In the genomic region with DNA sequence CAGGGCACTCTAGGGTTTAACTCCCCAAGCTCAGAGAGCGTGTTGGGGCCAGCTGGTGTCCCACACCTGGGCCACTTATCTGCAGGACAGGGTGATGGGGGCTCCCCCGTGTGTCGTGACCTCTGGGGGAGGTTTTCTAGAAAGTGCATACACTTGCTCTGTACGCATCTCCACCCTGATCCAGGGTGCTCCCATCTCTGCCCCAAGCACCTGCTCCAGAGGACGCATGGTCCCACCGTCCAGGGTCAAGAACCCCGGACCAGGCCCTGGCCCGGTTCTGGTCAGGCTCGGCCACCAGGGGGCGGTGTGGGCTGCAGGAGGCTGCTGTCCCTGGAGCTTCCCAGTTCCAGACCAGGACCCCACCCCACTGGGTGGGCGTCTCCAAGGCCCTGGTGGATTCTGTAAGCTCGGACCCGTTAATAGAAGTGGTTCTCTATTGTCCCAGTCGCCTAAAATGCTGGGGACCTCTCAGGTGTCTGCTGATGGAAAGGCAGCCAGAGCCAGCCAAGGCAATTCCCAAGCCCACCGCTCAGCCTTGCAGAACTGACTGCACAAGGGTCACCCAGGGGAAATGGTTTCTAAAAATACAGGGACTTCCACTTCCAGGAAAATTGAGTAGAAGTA, we compare ENCODE assay signal across 9 cellular contexts. TPM values are rescaled to one million over a fixed set of nuclear protein-coding genes. Genes with fewer than 3 reads are reported as not detected.
A peak's percentile ranks its signal among the peaks of the same experiment; 100 is the strongest.
DNase-seq lines count a peak whose midpoint lies in the region; ATAC-seq, FAIRE-seq and TF ChIP-seq lines count a peak whose summit lies in the region.
"Had no signal": no experiment of that assay in that cellular context is flagged by ENCODE, and none has a peak within 500 bp of the region (broad histone marks: within the 10 kb centered on the region; RNA-seq: fewer than 3 reads in every experiment).

No MANE protein-coding gene starts in this region.

- H3K18ac ChIP-seq in neuronal stem cell (ENCODE audit: low read length), result peak overlapping the region; percentile 78

- CTCF ChIA-PET in HEK293T (lab: Yijun Ruan, JAX), result interaction anchor here (0.6 to 2.4 kb wide), 11 partner anchors 10 to 51 kb away, joined by 3 to 24 read pairs (median 5); a partner anchor contains a TSS
- CTCF ChIA-PET in endothelial cell of umbilical vein (lab: Charles Lee), result interaction anchor here (0.7 to 3.4 kb wide), 24 partner anchors 10 to 275 kb away, joined by 3 to 18 read pairs (median 4); a partner anchor contains a TSS

- DNase-seq in HEK293T (ENCODE audit: extremely low spot score) (peak; percentile 77), endothelial cell of umbilical vein (ENCODE audit: low read depth, low spot score) (peak; percentile 13), neuronal stem cell (ENCODE audit: low spot score) (no peak), NCI-H2081 treated with DMSO at 0.1 percent for 48 hours (lab: John Stamatoyannopoulos, UW) (no peak), NCI-H128 (lab: John Stamatoyannopoulos, UW; ENCODE audit: unreplicated experiment) (no peak), putamen (ENCODE audit: low spot score) (no peak)
- peak; percentile 37 to 44 for DNase-seq in activated CD4-positive, alpha-beta T cell treated with anti-CD3 and anti-CD28 coated beads, Interleukin-2, amount 50 U/mL, for 4 hours

- no peak overlapping the region for H3K4ac ChIP-seq in neuronal stem cell (ENCODE audit: low read length)

- H3K14ac ChIP-seq in neuronal stem cell (ENCODE audit: low read length), result no peak overlapping the region

- H3K4me3 ChIP-seq in endothelial cell of umbilical vein (replicated peaks in 1 of 3; ENCODE audit: insufficient read depth in 1 of 3, low read depth in 1 of 3, low read length in 3 of 3) (no peak overlapping the region), neuronal stem cell (ENCODE audit: low read length in 2 of 2) (no peak overlapping the region)

- POLR2A ChIA-PET in HEK293T (lab: Yijun Ruan, JAX), result interaction anchor here (1.5 to 1.6 kb wide), 2 partner anchors 36 to 37 kb away, joined by 3 to 4 read pairs; no protein-coding TSS in a partner anchor
- POLR2A ChIA-PET in endothelial cell of umbilical vein (lab: Charles Lee), result no interaction called here

- no peak overlapping the region for H2BK120ac ChIP-seq in neuronal stem cell (ENCODE audit: low read depth, low read length)

- intact Hi-C loops in endothelial cell of umbilical vein (cut with micrococcal nuclease), result loop anchor here (1.0 kb wide), 1 partner anchor 39 kb away; no protein-coding TSS in a partner anchor

- no CpG with 5 or more reads among the region's 15 CpGs for WGBS in neuronal stem cell (ENCODE audit: extremely low coverage in 2 of 2, insufficient read length in 2 of 2, insufficient replicate concordance in 1 of 2), 2 donors

- H3K4me2 ChIP-seq in endothelial cell of umbilical vein (ENCODE audit: insufficient read depth, low read length) (no peak overlapping the region), neuronal stem cell (ENCODE audit: insufficient read depth, low read length, poor library complexity, severe bottlenecking) (no peak overlapping the region)

- no peak overlapping the region for H2AFZ ChIP-seq in endothelial cell of umbilical vein (ENCODE audit: low read depth, low read length)
- H2AFZ ChIP-seq in neuronal stem cell (ENCODE audit: low read length), result no peak overlapping the region

- no TSS peak for BruUV-seq in endothelial cell of umbilical vein (replicated peaks; lab: Mats Ljungman, UMichigan)

- H3K9ac ChIP-seq in endothelial cell of umbilical vein (replicated peaks; ENCODE audit: extremely low read depth, insufficient read depth, low read length), result no peak overlapping the region
- no peak overlapping the region for H3K9ac ChIP-seq in neuronal stem cell (ENCODE audit: low read depth, low read length, poor library complexity)

- TF ChIP-seq CTCF in endothelial cell of umbilical vein (IDR thresholded peaks at IDR 0.05; ENCODE audit: extremely low read depth in 1 of 2, insufficient read depth in 1 of 2, low read depth in 1 of 2, low read length in 2 of 2), result peak; percentile 80 to 87

- H3K9me1 ChIP-seq in endothelial cell of umbilical vein (replicated peaks; ENCODE audit: control insufficient read depth, extremely low read depth, insufficient read depth, low read length), result no peaks in the 10 kb centered on the region

- TF ChIP-seq POLR2A in endothelial cell of umbilical vein (IDR thresholded peaks at IDR 0.05; ENCODE audit: low read depth, low read length), result no peak

- H2BK15ac ChIP-seq in neuronal stem cell (ENCODE audit: low read length), result peak overlapping the region; percentile 74

- H2BK12ac ChIP-seq in neuronal stem cell (ENCODE audit: low read length), result no peak overlapping the region

- H2AK5ac ChIP-seq in neuronal stem cell (ENCODE audit: low read depth, low read length), result peak overlapping the region; percentile 30

- H3K9me3 ChIP-seq in endothelial cell of umbilical vein (replicated peaks; ENCODE audit: control insufficient read depth, insufficient read depth, low read length), result no peaks in the 10 kb centered on the region
- no peaks in the 10 kb centered on the region for H3K9me3 ChIP-seq in neuronal stem cell (replicated peaks in 1 of 2; ENCODE audit: control insufficient read depth in 2 of 2, insufficient read depth in 1 of 2, low read depth in 1 of 2, low read length in 2 of 2)

- H3K27ac ChIP-seq in endothelial cell of umbilical vein (ENCODE audit: insufficient read depth, low read depth, low read length) (no peak overlapping the region), neuronal stem cell (replicated peaks; ENCODE audit: low read length) (no peak overlapping the region)

- H3K79me2 ChIP-seq in endothelial cell of umbilical vein (ENCODE audit: control insufficient read depth, insufficient read depth, low read length), result no peaks in the 10 kb centered on the region

- H3K4me1 ChIP-seq in endothelial cell of umbilical vein (ENCODE audit: control insufficient read depth, extremely low read depth, insufficient read depth, low read length) (no peaks in the 10 kb centered on the region), neuronal stem cell (ENCODE audit: control insufficient read depth in 2 of 2, insufficient read depth in 1 of 2, low read depth in 1 of 2, low read length in 2 of 2) (peaks cover 6% of the 10 kb centered on the region in 2 donors)

- no peaks in the 10 kb centered on the region for H4K20me1 ChIP-seq in endothelial cell of umbilical vein (replicated peaks; ENCODE audit: control insufficient read depth, extremely low read depth, insufficient read depth, low read length)

- H3K79me1 ChIP-seq in neuronal stem cell (ENCODE audit: low read depth, low read length), result no peaks in the 10 kb centered on the region

- H3K36me3 ChIP-seq in endothelial cell of umbilical vein (ENCODE audit: control insufficient read depth in 2 of 2, extremely low read depth in 1 of 2, insufficient read depth in 2 of 2, low read length in 2 of 2), result no peaks in the 10 kb centered on the region
- H3K36me3 ChIP-seq in neuronal stem cell (replicated peaks in 1 of 2; ENCODE audit: control insufficient read depth in 2 of 2, insufficient read depth in 2 of 2, low read length in 2 of 2), result no peaks in the 10 kb centered on the region

- H4K8ac ChIP-seq in neuronal stem cell (ENCODE audit: low read depth, low read length), result no peak overlapping the region

- H3K27me3 ChIP-seq in endothelial cell of umbilical vein (ENCODE audit: control insufficient read depth in 2 of 2, insufficient read depth in 2 of 2, low read length in 2 of 2) (peaks cover 3 to 22% of the 10 kb centered on the region in 2 experiments), neuronal stem cell (ENCODE audit: control insufficient read depth in 3 of 3, insufficient read depth in 3 of 3, low read depth in 1 of 3, low read length in 3 of 3) (no peaks in the 10 kb centered on the region)

- dilution Hi-C loops in endothelial cell of umbilical vein (cut with MboI; ENCODE audit: extremely low pct_ligation_motif_present, low sequenced_read_pairs), result no loop called here

- no peak for FAIRE-seq in endothelial cell of umbilical vein (lab: Jason Lieb, UNC)

- H4K91ac ChIP-seq in neuronal stem cell (ENCODE audit: low read depth, low read length, poor library complexity), result no peak overlapping the region

- no peak for ATAC-seq in GM19023 (IDR thresholded peaks at IDR 0.05; ENCODE audit: unreplicated experiment)

- H3K23ac ChIP-seq in neuronal stem cell (ENCODE audit: low read depth, low read length, poor library complexity), result peak overlapping the region; percentile 90

- no peak overlapping the region for H2BK5ac ChIP-seq in neuronal stem cell (ENCODE audit: low read length)

TF ChIP-seq in HEK293T, 16 proteins besides CTCF, POLR2A, EP300 and RAD21 (continues in another document):
- no peak for TF ChIP-seq NFRKB (IDR thresholded peaks at IDR 0.05)
- TF ChIP-seq SP1 (IDR thresholded peaks at IDR 0.05), result no peak
- no peak for TF ChIP-seq ZNF384 (IDR thresholded peaks at IDR 0.05)
- TF ChIP-seq BHLHE40 (IDR thresholded peaks at IDR 0.05; ENCODE audit: borderline replicate concordance), result no peak
- no peak for TF ChIP-seq FOXA1 (IDR thresholded peaks at IDR 0.05)
- TF ChIP-seq CTBP1 (IDR thresholded peaks at IDR 0.05; ENCODE audit: borderline replicate concordance), result no peak

TF ChIP-seq in endothelial cell of umbilical vein, 7 proteins besides CTCF, POLR2A, EP300 and RAD21 (continues in another document):
- TF ChIP-seq GATA2 (IDR thresholded peaks at IDR 0.05; ENCODE audit: insufficient read depth, insufficient read length, low read depth, low read length) (no peak), EZH2 (IDR thresholded peaks at IDR 0.05; ENCODE audit: borderline replicate concordance, low read depth, low read length, severe bottlenecking) (no peak)

RNA-seq across cellular contexts. Expression of a gene that starts 34.7 kb away (rescaled TPM):
- total RNA-seq in endothelial cell of umbilical vein, result 31.1 and 33.5 TPM in 2 replicates
- 35.8 and 37.8 TPM in 2 replicates for polyA plus RNA-seq in endothelial cell of umbilical vein
- 19.1 and 24.3 TPM in 2 replicates for polyA plus RNA-seq in endothelial cell of umbilical vein (2011; cell fraction: cytosol; rRNA removed)
- polyA plus RNA-seq in endothelial cell of umbilical vein (2011; cell fraction: nucleus; rRNA removed), result 89.2 and 133 TPM in 2 replicates
- 18.2 and 32.5 TPM in 2 replicates for polyA plus RNA-seq in endothelial cell of umbilical vein (2012)
- 55.8 and 59.9 TPM in 2 replicates for polyA minus RNA-seq in endothelial cell of umbilical vein
- not detected for polyA minus RNA-seq in endothelial cell of umbilical vein (2011; cell fraction: cytosol; rRNA and poly(A)+ RNA removed)
- 21.0 and 36.7 TPM in 2 replicates for polyA minus RNA-seq in endothelial cell of umbilical vein (2011; cell fraction: nucleus; rRNA and poly(A)+ RNA removed)
- polyA plus RNA-seq in neuronal stem cell (2013, experiment 1 of 2), result 23.1 TPM
- polyA plus RNA-seq in neuronal stem cell (2013, experiment 2 of 2), result 21.3 TPM
- total RNA-seq: T-helper 1 cell treated with Interleukin-12 subunit alpha and Interleukin-12 subunit beta and Interleukin-4 antibody, amounts not matched to agents 30 ng/mL and 1 ng/mL, for 36 hours had no signal

RNA-seq across cellular contexts. Expression of a gene that starts 43.8 kb away (rescaled TPM):
- 1.5 and 1.7 TPM in 2 replicates for total RNA-seq in endothelial cell of umbilical vein
- polyA plus RNA-seq in endothelial cell of umbilical vein, result 6.2 and 8.3 TPM in 2 replicates
- polyA plus RNA-seq in endothelial cell of umbilical vein (2011; cell fraction: cytosol; rRNA removed), result 1.9 and 3.0 TPM in 2 replicates
- polyA plus RNA-seq in endothelial cell of umbilical vein (2011; cell fraction: nucleus; rRNA removed), result 6.0 and 11.5 TPM in 2 replicates
- 0.98 and 2.3 TPM in 2 replicates for polyA plus RNA-seq in endothelial cell of umbilical vein (2012)
- polyA minus RNA-seq in endothelial cell of umbilical vein, result 0.61 and 1.4 TPM in 2 replicates
- not detected for polyA minus RNA-seq in endothelial cell of umbilical vein (2011; cell fraction: cytosol; rRNA and poly(A)+ RNA removed)
- 1.5 and 3.8 TPM in 2 replicates for polyA minus RNA-seq in endothelial cell of umbilical vein (2011; cell fraction: nucleus; rRNA and poly(A)+ RNA removed)
- polyA plus RNA-seq in neuronal stem cell (2013, experiment 1 of 2), result 2.5 TPM
- 2.6 TPM for polyA plus RNA-seq in neuronal stem cell (2013, experiment 2 of 2)
- total RNA-seq: T-helper 1 cell treated with Interleukin-12 subunit alpha and Interleukin-12 subunit beta and Interleukin-4 antibody, amounts not matched to agents 30 ng/mL and 1 ng/mL, for 36 hours had no signal

Comparison
In these comparisons a context has a peak if more than half of its experiments do, and no peak if none do; other contexts are left out.
1. DNase-seq: peak in HEK293T (single experiment), activated CD4-positive, alpha-beta T cell treated with anti-CD3 and anti-CD28 coated beads, Interleukin-2, amount 50 U/mL, for 4 hours (2 of 2) and endothelial cell of umbilical vein (single experiment); none in neuronal stem cell (single experiment), NCI-H2081 treated with DMSO at 0.1 percent for 48 hours (single experiment), NCI-H128 (single experiment) and putamen (single experiment).